In the genomic region with DNA sequence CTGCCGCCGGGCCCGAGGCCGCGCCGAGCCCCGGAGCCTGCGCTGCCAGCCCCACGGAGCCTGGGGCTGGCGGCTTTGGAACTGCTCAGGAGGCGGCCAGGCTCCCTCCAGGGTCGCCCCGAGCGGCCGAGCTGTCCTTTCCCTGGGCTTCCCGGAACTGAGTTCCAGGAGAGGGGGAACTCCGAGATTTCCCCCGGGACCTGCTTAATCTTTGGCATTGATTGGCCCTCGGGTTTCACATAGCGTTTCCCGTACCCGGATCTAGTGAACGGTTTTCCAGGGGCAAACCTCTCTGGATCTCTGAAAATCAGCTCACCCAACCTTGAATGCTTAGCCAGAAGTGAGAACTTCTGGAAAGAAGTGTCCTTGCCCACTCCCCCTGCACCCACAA, we compare ENCODE assay signal across 7 cellular contexts. TPM values are rescaled to one million over a fixed set of nuclear protein-coding genes. Genes with fewer than 3 reads are reported as not detected.
DNase-seq lines count a peak whose midpoint lies in the region; ATAC-seq lines count a peak whose summit lies in the region.

No MANE protein-coding gene starts in this region.

- DNase-seq in EH (ENCODE audit: low read depth) (peak; percentile 71), RPMI8226 (peak; percentile 25), epidermal melanocyte (ENCODE audit: insufficient read length, low spot score) (peak; percentile 58), neuronal stem cell (ENCODE audit: low spot score) (no peak), SIG-M5 (lab: John Stamatoyannopoulos, UW) (no peak)

- no peak overlapping the region for H2BK120ac ChIP-seq in neuronal stem cell (ENCODE audit: low read depth, low read length)

- no peaks in the 10 kb centered on the region for H3K79me1 ChIP-seq in neuronal stem cell (ENCODE audit: low read depth, low read length)

- H2AFZ ChIP-seq in neuronal stem cell (ENCODE audit: low read length) = peak overlapping the region; percentile 95

- H3K4me3 ChIP-seq in neuronal stem cell (ENCODE audit: low read length in 2 of 2) = peak overlapping the region; percentile 86 to 98

- peaks cover 0 to 11% of the 10 kb centered on the region in 2 donors for H3K36me3 ChIP-seq in neuronal stem cell (replicated peaks in 1 of 2; ENCODE audit: control insufficient read depth in 2 of 2, insufficient read depth in 2 of 2, low read length in 2 of 2)

- H4K8ac ChIP-seq in neuronal stem cell (ENCODE audit: low read depth, low read length) = no peak overlapping the region

- no peak overlapping the region for H2BK12ac ChIP-seq in neuronal stem cell (ENCODE audit: low read length)

- H3K27me3 ChIP-seq in neuronal stem cell (ENCODE audit: control insufficient read depth in 3 of 3, insufficient read depth in 3 of 3, low read depth in 1 of 3, low read length in 3 of 3) = peaks cover 0 to 13% (median 2%) of the 10 kb centered on the region in 3 experiments

- H3K4me1 ChIP-seq in neuronal stem cell (ENCODE audit: control insufficient read depth in 2 of 2, insufficient read depth in 1 of 2, low read depth in 1 of 2, low read length in 2 of 2) = peaks cover 0 to 8% of the 10 kb centered on the region in 2 donors

- WGBS in neuronal stem cell (ENCODE audit: extremely low coverage in 2 of 2, insufficient read length in 2 of 2, insufficient replicate concordance in 1 of 2), 2 donors = no CpG with 5 or more reads among the region's 23 CpGs

- peak overlapping the region; percentile 58 for H3K4me2 ChIP-seq in neuronal stem cell (ENCODE audit: insufficient read depth, low read length, poor library complexity, severe bottlenecking)

- no peak overlapping the region for H4K91ac ChIP-seq in neuronal stem cell (ENCODE audit: low read depth, low read length, poor library complexity)

- H2BK15ac ChIP-seq in neuronal stem cell (ENCODE audit: low read length) = peak overlapping the region; percentile 15

- H3K4ac ChIP-seq in neuronal stem cell (ENCODE audit: low read length) = no peak overlapping the region

- H3K18ac ChIP-seq in neuronal stem cell (ENCODE audit: low read length) = peak overlapping the region; percentile 88

- no peak overlapping the region for H3K14ac ChIP-seq in neuronal stem cell (ENCODE audit: low read length)

- H3K23ac ChIP-seq in neuronal stem cell (ENCODE audit: low read depth, low read length, poor library complexity) = no peak overlapping the region

- H3K9me3 ChIP-seq in neuronal stem cell (replicated peaks in 1 of 2; ENCODE audit: control insufficient read depth in 2 of 2, insufficient read depth in 1 of 2, low read depth in 1 of 2, low read length in 2 of 2) = peaks cover 0 to 4% of the 10 kb centered on the region in 2 donors

- H3K9ac ChIP-seq in neuronal stem cell (ENCODE audit: low read depth, low read length, poor library complexity) = peak overlapping the region; percentile 30

- peak overlapping the region; percentile 70 for H2BK5ac ChIP-seq in neuronal stem cell (ENCODE audit: low read length)

- ATAC-seq in HG02610 (IDR thresholded peaks at IDR 0.05; ENCODE audit: unreplicated experiment) (peak; percentile 30), GM21717 (IDR thresholded peaks at IDR 0.05; ENCODE audit: unreplicated experiment) (no peak)

- H2AK5ac ChIP-seq in neuronal stem cell (ENCODE audit: low read depth, low read length) = no peak overlapping the region

- H3K27ac ChIP-seq in neuronal stem cell (replicated peaks; ENCODE audit: low read length) = peak overlapping the region; percentile 70

RNA-seq across cellular contexts. Expression of gene H6PD, which starts 0.5 kb away (rescaled TPM):
- polyA plus RNA-seq in neuronal stem cell (2013, experiment 1 of 2) = 14.1 TPM
- polyA plus RNA-seq in neuronal stem cell (2013, experiment 2 of 2) = 15.0 TPM

RNA-seq across cellular contexts. Expression of gene SPSB1, which starts 57.6 kb away (rescaled TPM):
- 5.2 TPM for polyA plus RNA-seq in neuronal stem cell (2013, experiment 1 of 2)
- 5.1 TPM for polyA plus RNA-seq in neuronal stem cell (2013, experiment 2 of 2)

Comparison
In these comparisons a context has a peak if more than half of its experiments do, and no peak if none do; other contexts are left out.
1. DNase-seq: peak in EH (single experiment), RPMI8226 (single experiment) and epidermal melanocyte (single experiment); none in neuronal stem cell (single experiment) and SIG-M5 (single experiment).